ENCODE assay signal across 8 cellular contexts in the genomic region with DNA sequence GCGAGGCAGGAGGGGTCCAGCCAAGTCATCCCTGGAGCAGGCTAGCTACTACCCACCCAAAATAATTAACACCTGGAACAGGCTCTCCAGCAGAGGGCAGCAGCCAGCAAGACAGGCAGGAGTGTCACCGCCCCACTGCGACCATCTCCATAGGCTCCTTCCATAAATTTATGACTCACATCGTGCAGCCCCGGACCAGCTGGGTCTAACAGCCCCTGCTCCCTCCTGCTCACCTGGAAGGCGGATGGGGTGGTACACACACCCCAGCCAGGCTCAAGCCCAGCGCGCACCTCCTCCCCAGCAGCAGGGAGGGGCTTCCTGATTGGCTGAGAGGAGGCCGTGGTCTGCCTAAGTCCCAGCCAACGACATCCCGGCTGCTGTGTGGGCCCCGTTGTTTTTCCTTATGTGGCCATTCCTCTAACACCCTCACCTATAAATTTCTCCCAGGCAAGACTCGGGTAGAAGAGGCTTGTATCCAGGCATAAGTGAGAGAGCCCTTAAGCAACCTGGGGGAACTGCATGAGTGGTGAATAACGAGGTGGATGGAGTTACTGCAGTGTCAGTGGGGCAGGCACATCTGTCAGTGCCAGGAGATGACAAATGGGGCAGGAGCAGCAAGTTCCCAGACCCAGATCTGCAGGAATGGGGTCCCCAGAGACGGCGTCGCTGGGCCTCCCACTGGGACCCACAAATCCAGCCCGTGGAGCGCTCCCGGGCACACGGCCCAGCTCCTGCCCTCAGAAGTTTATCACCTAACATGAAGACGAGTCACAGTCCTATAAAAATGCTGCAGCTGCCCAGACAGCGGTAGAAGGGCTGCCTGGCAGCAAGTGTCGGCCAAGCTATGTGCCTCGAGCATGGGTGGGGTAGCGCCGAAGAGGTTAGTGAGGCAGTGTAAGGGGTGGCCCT. TPM values are rescaled to one million over a fixed set of nuclear protein-coding genes. Genes with fewer than 3 reads are reported as not detected.
DNase-seq lines count a peak whose midpoint lies in the region; TF ChIP-seq lines count a peak whose summit lies in the region.

No MANE protein-coding gene starts in this region.

- peak overlapping the region; percentile 67 for H3K18ac ChIP-seq in neuronal stem cell (ENCODE audit: low read length)

- no TSS peak for BruUV-seq in OCI-LY7 (replicated peaks; lab: Mats Ljungman, UMichigan)

- TF ChIP-seq EP300 in esophagus muscularis mucosa (IDR thresholded peaks at IDR 0.05): no peak

- no peak overlapping the region for H2BK120ac ChIP-seq in neuronal stem cell (ENCODE audit: low read depth, low read length)

- H2BK5ac ChIP-seq in neuronal stem cell (ENCODE audit: low read length): no peak overlapping the region

- H3K23ac ChIP-seq in neuronal stem cell (ENCODE audit: low read depth, low read length, poor library complexity): no peak overlapping the region

- no peak overlapping the region for H2AFZ ChIP-seq in OCI-LY7 (ENCODE audit: low read length)
- peak overlapping the region; percentile 82 for H2AFZ ChIP-seq in neuronal stem cell (ENCODE audit: low read length)

- peaks cover 2% of the 10 kb centered on the region for H3K79me1 ChIP-seq in neuronal stem cell (ENCODE audit: low read depth, low read length)

- H3K14ac ChIP-seq in neuronal stem cell (ENCODE audit: low read length): no peak overlapping the region

- no peak overlapping the region for H2BK12ac ChIP-seq in neuronal stem cell (ENCODE audit: low read length)

- H4K8ac ChIP-seq in neuronal stem cell (ENCODE audit: low read depth, low read length): no peak overlapping the region

- peak; percentile 84 for TF ChIP-seq CTCF in OCI-LY7 (conservative IDR thresholded peaks at IDR 0.05; ENCODE audit: low read length)
- peak; percentile 50 to 68 (median 54) for TF ChIP-seq CTCF in esophagus muscularis mucosa (IDR thresholded peaks at IDR 0.05)
- TF ChIP-seq CTCF in tibial artery (IDR thresholded peaks at IDR 0.05): peak; percentile 34 to 40

- H3K27ac ChIP-seq in OCI-LY7 (ENCODE audit: low read depth, low read length, poor library complexity, severe bottlenecking): no peak overlapping the region
- no peak overlapping the region for H3K27ac ChIP-seq in esophagus muscularis mucosa (replicated peaks in 1 of 4)
- no peak overlapping the region for H3K27ac ChIP-seq in neuronal stem cell (replicated peaks; ENCODE audit: low read length)
- no peak overlapping the region for H3K27ac ChIP-seq in tibial artery

- peak overlapping the region; percentile 76 for H2AK5ac ChIP-seq in neuronal stem cell (ENCODE audit: low read depth, low read length)

- H3K36me3 ChIP-seq in OCI-LY7 (ENCODE audit: insufficient read depth, low read length) (no peaks in the 10 kb centered on the region), esophagus muscularis mucosa (peaks cover 0 to 9% (median 5%) of the 10 kb centered on the region in 4 donors), neuronal stem cell (replicated peaks in 1 of 2; ENCODE audit: control insufficient read depth in 2 of 2, insufficient read depth in 2 of 2, low read length in 2 of 2) (no peaks in the 10 kb centered on the region), tibial artery (peaks cover 0 to 7% (median under 1%) of the 10 kb centered on the region in 3 donors)

- H4K91ac ChIP-seq in neuronal stem cell (ENCODE audit: low read depth, low read length, poor library complexity): no peak overlapping the region

- no peak overlapping the region for H3K4ac ChIP-seq in neuronal stem cell (ENCODE audit: low read length)

- CTCF ChIA-PET in OCI-LY7 (lab: Charles Lee; ENCODE audit: unreplicated experiment): interaction anchor here (0.5 kb wide), 1 partner anchor 348 kb away, joined by 3 read pairs; no protein-coding TSS in a partner anchor

- peak overlapping the region; percentile 36; the same call in 1 of the 2 replicates for H3K4me2 ChIP-seq in OCI-LY7 (ENCODE audit: low read length)
- peak overlapping the region; percentile 54 for H3K4me2 ChIP-seq in neuronal stem cell (ENCODE audit: insufficient read depth, low read length, poor library complexity, severe bottlenecking)

- H4K20me1 ChIP-seq in OCI-LY7 (ENCODE audit: insufficient read depth, low read length): no peaks in the 10 kb centered on the region

- no peaks in the 10 kb centered on the region for H3K9me2 ChIP-seq in OCI-LY7 (ENCODE audit: insufficient read depth, low read length)

- no peaks in the 10 kb centered on the region for H3K79me2 ChIP-seq in OCI-LY7 (ENCODE audit: insufficient read depth, low read depth, low read length)

- POLR2A ChIA-PET in OCI-LY7 (lab: Charles Lee): no interaction called here

- no peak overlapping the region for H2BK15ac ChIP-seq in neuronal stem cell (ENCODE audit: low read length)

- H3K9ac ChIP-seq in neuronal stem cell (ENCODE audit: low read depth, low read length, poor library complexity): peak overlapping the region; percentile 37

- TF ChIP-seq POLR2A in esophagus muscularis mucosa (IDR thresholded peaks at IDR 0.05; ENCODE audit: low read depth): no peak

- H3K27me3 ChIP-seq in esophagus muscularis mucosa (no peaks in the 10 kb centered on the region), neuronal stem cell (ENCODE audit: control insufficient read depth in 3 of 3, insufficient read depth in 3 of 3, low read depth in 1 of 3, low read length in 3 of 3) (no peaks in the 10 kb centered on the region), tibial artery (no peaks in the 10 kb centered on the region)

- DNase-seq in DMS 273 (lab: John Stamatoyannopoulos, UW; ENCODE audit: unreplicated experiment): peak; percentile 86
- DNase-seq in HuH-7.5 (ENCODE audit: low spot score): peak; percentile 94
- DNase-seq in OCI-LY7 (ENCODE audit: low spot score): peak; percentile 66
- DNase-seq in activated T-cell treated with anti-CD3 and anti-CD28 coated beads for 1 hour (ENCODE audit: low read depth): peak; percentile 65
- DNase-seq in esophagus muscularis mucosa (ENCODE audit: extremely low spot score): no peak
- peak; percentile 50 for DNase-seq in neuronal stem cell (ENCODE audit: low spot score)
- DNase-seq in tibial artery: no peak
- no peak for DNase-seq in cerebellar nuclear complex (lab: John Stamatoyannopoulos, UW)

- intact Hi-C loops in OCI-LY7 (cut with micrococcal nuclease; ENCODE audit: unreplicated experiment): loop anchor here (1.0 kb wide), 1 partner anchor 355 kb away; no protein-coding TSS in a partner anchor
- intact Hi-C loops in esophagus muscularis mucosa (cut with DNase I): no loop called here
- intact Hi-C loops in tibial artery (cut with DNase I; ENCODE audit: low total_unique reads): no loop called here

- H3K4me3 ChIP-seq in OCI-LY7 (ENCODE audit: low read depth, low read length, poor library complexity, severe bottlenecking): no peak overlapping the region
- peak overlapping the region in 1 of 4 donors; percentile 26 for H3K4me3 ChIP-seq in esophagus muscularis mucosa
- peak overlapping the region in 1 of 2 donors; percentile 12 for H3K4me3 ChIP-seq in neuronal stem cell (ENCODE audit: low read length in 2 of 2)
- H3K4me3 ChIP-seq in tibial artery: peak overlapping the region in 1 of 2 donors; percentile 25

- H3K9me3 ChIP-seq in OCI-LY7 (ENCODE audit: low read length) (no peaks in the 10 kb centered on the region), esophagus muscularis mucosa (no peaks in the 10 kb centered on the region), neuronal stem cell (replicated peaks in 1 of 2; ENCODE audit: control insufficient read depth in 2 of 2, insufficient read depth in 1 of 2, low read depth in 1 of 2, low read length in 2 of 2) (no peaks in the 10 kb centered on the region), tibial artery (no peaks in the 10 kb centered on the region)

- 42% methylated on average over 22 of the region's 27 CpGs for WGBS in esophagus muscularis mucosa
- no CpG with 5 or more reads among the region's 27 CpGs for WGBS in neuronal stem cell (ENCODE audit: extremely low coverage in 2 of 2, insufficient read length in 2 of 2, insufficient replicate concordance in 1 of 2), 2 donors

- H3K4me1 ChIP-seq in OCI-LY7 (ENCODE audit: insufficient read depth, low read length, poor library complexity, severe bottlenecking) (no peaks in the 10 kb centered on the region), esophagus muscularis mucosa (peaks cover 0 to 10% (median 8%) of the 10 kb centered on the region in 4 donors), neuronal stem cell (ENCODE audit: control insufficient read depth in 2 of 2, insufficient read depth in 1 of 2, low read depth in 1 of 2, low read length in 2 of 2) (peaks cover 2 to 5% of the 10 kb centered on the region in 2 donors), tibial artery (peaks cover 0 to 9% (median 8%) of the 10 kb centered on the region in 4 donors)

RNA-seq across cellular contexts. Expression of a gene that starts 43.1 kb away (rescaled TPM):
- 44.9 and 46.1 TPM in 2 replicates for total RNA-seq in OCI-LY7 (2014; rRNA removed; shearing (Covaris generic))
- 45.1 and 52.2 TPM in 2 replicates for total RNA-seq in OCI-LY7 (2022)
- total RNA-seq in esophagus muscularis mucosa: 10 to 100 TPM; 23.1 to 30.3 (median 28.5) TPM
- 23.4 TPM for polyA plus RNA-seq in neuronal stem cell (2013, experiment 1 of 2)
- polyA plus RNA-seq in neuronal stem cell (2013, experiment 2 of 2): 23.1 TPM

Comparison
In these comparisons a context has a peak if more than half of its experiments do, and no peak if none do; other contexts are left out.
1. DNase-seq: peak in DMS 273 (single experiment), HuH-7.5 (single experiment), OCI-LY7 (single experiment), activated T-cell treated with anti-CD3 and anti-CD28 coated beads for 1 hour (single experiment) and neuronal stem cell (single experiment); none in esophagus muscularis mucosa (single experiment), tibial artery (0 of 2) and cerebellar nuclear complex (0 of 2).
2. Peak in every context shown above with its lines, with median percentiles within 50 percentile points of each other: CTCF ChIP-seq.